26 cellular contexts compared by ENCODE assay signal in genomic region chr16:1789643-1790045, GRCh38. TPM values are rescaled to one million over a fixed set of nuclear protein-coding genes. Genes with fewer than 3 reads are reported as not detected.
A peak's percentile ranks its signal among the peaks of the same experiment; 100 is the strongest.
DNase-seq lines count a peak whose midpoint lies in the region; ATAC-seq, FAIRE-seq and TF ChIP-seq lines count a peak whose summit lies in the region.
"Had no signal": no experiment of that assay in that cellular context is flagged by ENCODE, and none has a peak within 500 bp of the region (broad histone marks: within the 10 kb centered on the region; RNA-seq: fewer than 3 reads in every experiment).

No MANE protein-coding gene starts in this region.

- H2AFZ ChIP-seq in K562 (ENCODE audit: low read depth, low read length) (no peak overlapping the region), osteoblast (ENCODE audit: low read length) (no peak overlapping the region)

- TF ChIP-seq POLR2A in K562 (conservative IDR thresholded peaks at IDR 0.05): no peak

- in situ Hi-C loops in K562 (cut with MboI): no loop called here

- intact Hi-C loops in K562 (cut with micrococcal nuclease): no loop called here

- TF ChIP-seq RAD21 in K562 (CRISPR knock-in tag; conservative IDR thresholded peaks at IDR 0.05 in 1 of 2, IDR thresholded peaks at IDR 0.05 in 1 of 2): no peak

- CTCF ChIA-PET in K562 (lab: Yijun Ruan, JAX; ENCODE audit: low intra/inter-chr PET ratio): no interaction called here

- peaks cover 26% of the 10 kb centered on the region for H3K79me2 ChIP-seq in K562 (ENCODE audit: control insufficient read depth, insufficient read depth, low read length)
- peaks cover 33% of the 10 kb centered on the region for H3K79me2 ChIP-seq in osteoblast (ENCODE audit: insufficient read depth, low read length)

- BruUV-seq in K562 (replicated peaks; lab: Mats Ljungman, UMichigan): no TSS peak

- H3K27ac ChIP-seq in K562 (ENCODE audit: extremely low read depth, low read depth, low read length) (no peak overlapping the region), osteoblast (ENCODE audit: low read depth, low read length) (no peak overlapping the region)
- H3K27ac ChIP-seq: 22Rv1, ascending aorta, psoas muscle, transverse colon had no signal

- H3K36me3 ChIP-seq in K562 (ENCODE audit: control insufficient read depth, insufficient read depth, low read length) (peaks cover 55% of the 10 kb centered on the region; the same call in 1 of the 3 replicates), osteoblast (ENCODE audit: insufficient read depth, low read length) (peaks cover 16% of the 10 kb centered on the region)
- H3K36me3 ChIP-seq: transverse colon had no signal

- FAIRE-seq in K562 (lab: Jason Lieb, UNC): no peak
- FAIRE-seq: GM12891, small intestine had no signal

- WGBS in K562 (ENCODE audit: insufficient coverage, low coverage, missing lambda C conversion rate): 84% methylated on average over 14 of the region's 25 CpGs

- TF ChIP-seq CTCF in K562 (IDR thresholded peaks at IDR 0.05 in 2 of 3, conservative IDR thresholded peaks at IDR 0.05 in 1 of 3; ENCODE audit: insufficient read depth in 2 of 3, low read depth in 1 of 3, low read length in 3 of 3) (no peak), osteoblast (IDR thresholded peaks at IDR 0.05; ENCODE audit: extremely low read depth, low read depth, low read length) (no peak)

- H3K27me3 ChIP-seq in K562 (ENCODE audit: control insufficient read depth in 2 of 2, insufficient read depth in 2 of 2, low read length in 2 of 2): no peaks in the 10 kb centered on the region
- H3K27me3 ChIP-seq in osteoblast (ENCODE audit: insufficient read depth, low read length): no peaks in the 10 kb centered on the region
- H3K27me3 ChIP-seq: ascending aorta, dorsolateral prefrontal cortex, transverse colon had no signal

- no peak for TF ChIP-seq EP300 in K562 (IDR thresholded peaks at IDR 0.05; ENCODE audit: low read length)

- peaks cover 0 to 84% of the 10 kb centered on the region in 2 experiments; a peak in 2 of 5 replicates for H3K4me1 ChIP-seq in K562 (replicated peaks in 1 of 2; ENCODE audit: control insufficient read depth in 2 of 2, insufficient read depth in 2 of 2, low read length in 2 of 2)
- no peaks in the 10 kb centered on the region for H3K4me1 ChIP-seq in osteoblast (ENCODE audit: insufficient read depth, low read length)

- H3K9me3 ChIP-seq in K562 (replicated peaks; ENCODE audit: control insufficient read depth, insufficient read depth, low read depth, low read length) (no peaks in the 10 kb centered on the region), osteoblast (ENCODE audit: low read depth, low read length) (no peaks in the 10 kb centered on the region)
- H3K9me3 ChIP-seq: ascending aorta, psoas muscle, transverse colon had no signal

- H3K4me2 ChIP-seq in K562 (ENCODE audit: insufficient read depth, low read length) (no peak overlapping the region), osteoblast (ENCODE audit: insufficient read depth, low read length) (no peak overlapping the region)

- POLR2A ChIA-PET in K562 (lab: Yijun Ruan, JAX): interaction anchor here (0.6 kb wide), 1 partner anchor 15 kb away, joined by 3 read pairs; no protein-coding TSS in a partner anchor

- H3K9me1 ChIP-seq in K562 (ENCODE audit: control insufficient read depth, insufficient read depth, low read length): no peaks in the 10 kb centered on the region

- H3K9ac ChIP-seq in K562 (ENCODE audit: insufficient read depth in 1 of 2, low read depth in 2 of 2, low read length in 2 of 2): no peak overlapping the region

- peak; percentile 47 for DNase-seq in activated CD8-positive, alpha-beta memory T cell treated with anti-CD3 and anti-CD28 coated beads, Interleukin-2, amount 50 U/mL, for 48 hours
- DNase-seq in activated CD8-positive, alpha-beta memory T cell treated with anti-CD3 and anti-CD28 coated beads for 24 hours: no peak
- DNase-seq in K562 (ENCODE audit: extremely low read depth in 1 of 4, low spot score in 3 of 4) (peak in 2 of 4 experiments; percentile 43 to 53), osteoblast (ENCODE audit: insufficient read length, low spot score, missing footprints) (peak; percentile 63), DMS79 (lab: John Stamatoyannopoulos, UW) (no peak), Kasumi-1 (lab: John Stamatoyannopoulos, UW) (no peak)
- DNase-seq: activated CD4-positive, alpha-beta T cell treated with anti-CD3 and anti-CD28 coated beads for 36 hours; CD8-positive, alpha-beta memory T cell; central memory CD4-positive, alpha-beta T cell; immature natural killer cell; KG1; NCI-H1436 treated with DMSO at 0.1 percent for 48 hours; NCI-H510A treated with DMSO at 0.1 percent for 48 hours; psoas muscle; small intestine; stimulated activated CD4-positive, alpha-beta T cell treated with anti-CD3 and anti-CD28 coated beads, Interleukin-4, amount 100 ng/mL, for 24 hours; transverse colon had no signal

- no peaks in the 10 kb centered on the region; the same call in 1 of the 2 replicates for H4K20me1 ChIP-seq in K562 (replicated peaks; ENCODE audit: control insufficient read depth, insufficient read depth, low read length)
- H4K20me1 ChIP-seq in osteoblast (ENCODE audit: insufficient read depth, low read length): peaks cover 22% of the 10 kb centered on the region

- ATAC-seq in K562: peak; percentile 46; the same call in 2 of the 3 replicates
- ATAC-seq: activated CD4-positive, alpha-beta T cell treated with anti-CD3 and anti-CD28 coated beads for 36 hours; activated naive CD4-positive, alpha-beta T cell treated with anti-CD3 and anti-CD28 coated beads, Interleukin-2, amount 50 U/mL, for 72 hours; HCT116; Panc1; psoas muscle had no signal

- H3K4me3 ChIP-seq in K562: no peak overlapping the region
- H3K4me3 ChIP-seq in osteoblast (ENCODE audit: insufficient read depth, low read length): no peak overlapping the region
- H3K4me3 ChIP-seq: ascending aorta, dorsolateral prefrontal cortex, lung, psoas muscle, transverse colon had no signal

RNA-seq across cellular contexts. Expression of gene IGFALS, which starts 3.9 kb away (rescaled TPM):
- not detected in 2 replicates for total RNA-seq in K562 (2011; cell fraction: chromatin; rRNA removed; ENCODE audit: low replicate concordance)
- total RNA-seq in K562 (2011; cell fraction: nucleolus; rRNA removed): not detected in 2 replicates
- not detected in 2 replicates for total RNA-seq in K562 (2011; cell fraction: nucleoplasm; rRNA removed)
- total RNA-seq in K562 (2014; rRNA removed) (not detected in 2 replicates), K562 (2014; rRNA removed; fragmentation: Illumina TruSeq; extraction: Trizol) (not detected in 2 replicates), K562 (2015; rRNA removed; fragmentation: Illumina TruSeq; extraction: Trizol) (not detected in 2 replicates), K562 (2021) (not detected in 2 replicates), osteoblast (not detected in 2 replicates)
- polyA plus RNA-seq in K562 (2011; rRNA removed) (not detected in 2 replicates), K562 (2014; fragmentation: Illumina TruSeq; extraction: Trizol) (not detected in 2 replicates), K562 (2014; fragmentation: Nextera tagmentation; extraction: Ambion mirVana) (not detected), K562 (2014; rRNA removed) (not detected in 2 replicates)
- 0.03 TPM in 1 of 2 replicates, not detected in the other for polyA plus RNA-seq in K562 (2011; cell fraction: cytosol; rRNA removed)
- polyA plus RNA-seq in K562 (2011; cell fraction: nucleus; rRNA removed): 0.06 TPM in 1 of 2 replicates, not detected in the other
- 0.16 and 0.17 TPM in 2 replicates for polyA plus RNA-seq in K562 (2012)
- polyA minus RNA-seq in K562 (2011; rRNA and poly(A)+ RNA removed): not detected in 2 replicates
- polyA minus RNA-seq in K562 (2011; cell fraction: cytosol; rRNA and poly(A)+ RNA removed): not detected in 2 replicates
- not detected in 2 replicates for polyA minus RNA-seq in K562 (2011; cell fraction: nucleus; rRNA and poly(A)+ RNA removed)
- total RNA-seq: activated CD4-positive, alpha-beta T cell treated with anti-CD3 and anti-CD28 coated beads for 36 hours; activated naive CD4-positive, alpha-beta T cell treated with anti-CD3 and anti-CD28 coated beads, Interleukin-2, amount 50 U/mL, for 72 hours; ascending aorta; CD8-positive, alpha-beta memory T cell; SK-MEL-5 had no signal
- polyA plus RNA-seq: CD8-positive, alpha-beta memory T cell; immature natural killer cell had no signal

RNA-seq across cellular contexts. Expression of gene NUBP2, which starts 6.9 kb away (rescaled TPM):
- total RNA-seq in K562 (2011; cell fraction: chromatin; rRNA removed; ENCODE audit: low replicate concordance): 40.1 and 114 TPM in 2 replicates
- 99.9 and 115 TPM in 2 replicates for total RNA-seq in K562 (2011; cell fraction: nucleolus; rRNA removed)
- total RNA-seq in K562 (2011; cell fraction: nucleoplasm; rRNA removed): 47.3 and 54.8 TPM in 2 replicates
- total RNA-seq in K562 (2014; rRNA removed): 115 and 140 TPM in 2 replicates
- total RNA-seq in K562 (2014; rRNA removed; fragmentation: Illumina TruSeq; extraction: Trizol): 3.3 and 4.4 TPM in 2 replicates
- 36.1 and 41.8 TPM in 2 replicates for total RNA-seq in K562 (2015; rRNA removed; fragmentation: Illumina TruSeq; extraction: Trizol)
- 84.8 and 95.8 TPM in 2 replicates for total RNA-seq in K562 (2021)
- 24.0 and 30.8 TPM in 2 replicates for polyA plus RNA-seq in K562 (2011; rRNA removed)
- polyA plus RNA-seq in K562 (2011; cell fraction: cytosol; rRNA removed): 57.0 and 157 TPM in 2 replicates
- polyA plus RNA-seq in K562 (2011; cell fraction: nucleus; rRNA removed): 110 and 151 TPM in 2 replicates
- 64.4 and 77.9 TPM in 2 replicates for polyA plus RNA-seq in K562 (2012)
- 11.4 and 42.6 TPM in 2 replicates for polyA plus RNA-seq in K562 (2014; fragmentation: Illumina TruSeq; extraction: Trizol)
- polyA plus RNA-seq in K562 (2014; fragmentation: Nextera tagmentation; extraction: Ambion mirVana): 1 to 10 TPM; 1.8 to 7.7 TPM
- 97.1 and 104 TPM in 2 replicates for polyA plus RNA-seq in K562 (2014; rRNA removed)
- polyA minus RNA-seq in K562 (2011; rRNA and poly(A)+ RNA removed): 6.1 and 8.5 TPM in 2 replicates
- 31.0 and 38.0 TPM in 2 replicates for polyA minus RNA-seq in K562 (2011; cell fraction: cytosol; rRNA and poly(A)+ RNA removed)
- 27.2 and 34.2 TPM in 2 replicates for polyA minus RNA-seq in K562 (2011; cell fraction: nucleus; rRNA and poly(A)+ RNA removed)
- 45.4 and 56.1 TPM in 2 replicates for total RNA-seq in osteoblast

RNA-seq across cellular contexts. Expression of gene SPSB3, which starts 7.3 kb away (rescaled TPM):
- total RNA-seq in K562 (2011; cell fraction: chromatin; rRNA removed; ENCODE audit: low replicate concordance): 26.2 and 74.9 TPM in 2 replicates
- total RNA-seq in K562 (2011; cell fraction: nucleolus; rRNA removed): 64.9 and 70.4 TPM in 2 replicates
- total RNA-seq in K562 (2011; cell fraction: nucleoplasm; rRNA removed): 32.1 and 39.0 TPM in 2 replicates
- total RNA-seq in K562 (2014; rRNA removed) (22.9 and 25.2 TPM in 2 replicates), K562 (2014; rRNA removed; fragmentation: Illumina TruSeq; extraction: Trizol) (2.1 and 2.2 TPM in 2 replicates), K562 (2015; rRNA removed; fragmentation: Illumina TruSeq; extraction: Trizol) (7.1 and 9.5 TPM in 2 replicates), K562 (2021) (20.9 and 22.1 TPM in 2 replicates), osteoblast (33.6 and 42.3 TPM in 2 replicates)
- polyA plus RNA-seq in K562 (2011; rRNA removed) (11.9 and 20.4 TPM in 2 replicates), K562 (2014; fragmentation: Illumina TruSeq; extraction: Trizol) (3.9 and 10.0 TPM in 2 replicates), K562 (2014; fragmentation: Nextera tagmentation; extraction: Ambion mirVana) (1 to 10 TPM in 1 of 2 experiments, under 1 TPM in 1; 0.39 to 1.3 TPM), K562 (2014; rRNA removed) (29.4 and 37.4 TPM in 2 replicates)
- 22.4 and 38.9 TPM in 2 replicates for polyA plus RNA-seq in K562 (2011; cell fraction: cytosol; rRNA removed)
- polyA plus RNA-seq in K562 (2011; cell fraction: nucleus; rRNA removed): 113 and 172 TPM in 2 replicates
- 15.5 and 42.6 TPM in 2 replicates for polyA plus RNA-seq in K562 (2012)
- 3.1 and 4.7 TPM in 2 replicates for polyA minus RNA-seq in K562 (2011; rRNA and poly(A)+ RNA removed)
- 5.5 and 9.3 TPM in 2 replicates for polyA minus RNA-seq in K562 (2011; cell fraction: cytosol; rRNA and poly(A)+ RNA removed)
- 16.6 and 19.7 TPM in 2 replicates for polyA minus RNA-seq in K562 (2011; cell fraction: nucleus; rRNA and poly(A)+ RNA removed)

RNA-seq across cellular contexts. Expression of gene MRPS34, which starts 16.7 kb away (rescaled TPM):
- 21.2 and 69.4 TPM in 2 replicates for total RNA-seq in K562 (2011; cell fraction: chromatin; rRNA removed; ENCODE audit: low replicate concordance)
- total RNA-seq in K562 (2011; cell fraction: nucleolus; rRNA removed): 82.5 and 101 TPM in 2 replicates
- 42.6 and 57.2 TPM in 2 replicates for total RNA-seq in K562 (2011; cell fraction: nucleoplasm; rRNA removed)
- total RNA-seq in K562 (2014; rRNA removed): 334 and 370 TPM in 2 replicates
- 70.9 and 92.7 TPM in 2 replicates for total RNA-seq in K562 (2014; rRNA removed; fragmentation: Illumina TruSeq; extraction: Trizol)
- total RNA-seq in K562 (2015; rRNA removed; fragmentation: Illumina TruSeq; extraction: Trizol): 188 and 213 TPM in 2 replicates
- 230 and 244 TPM in 2 replicates for total RNA-seq in K562 (2021)
- 92.8 and 97.8 TPM in 2 replicates for polyA plus RNA-seq in K562 (2011; rRNA removed)
- 104 and 232 TPM in 2 replicates for polyA plus RNA-seq in K562 (2011; cell fraction: cytosol; rRNA removed)
- 111 and 142 TPM in 2 replicates for polyA plus RNA-seq in K562 (2011; cell fraction: nucleus; rRNA removed)
- 116 and 130 TPM in 2 replicates for polyA plus RNA-seq in K562 (2012)
- 70.4 and 139 TPM in 2 replicates for polyA plus RNA-seq in K562 (2014; fragmentation: Illumina TruSeq; extraction: Trizol)
- 10 to 100 TPM in 1 of 2 experiments, 1 to 10 TPM in 1; 5.2 to 10.9 TPM for polyA plus RNA-seq in K562 (2014; fragmentation: Nextera tagmentation; extraction: Ambion mirVana)
- polyA plus RNA-seq in K562 (2014; rRNA removed): 252 and 261 TPM in 2 replicates
- 34.1 and 34.5 TPM in 2 replicates for polyA minus RNA-seq in K562 (2011; rRNA and poly(A)+ RNA removed)
- polyA minus RNA-seq in K562 (2011; cell fraction: cytosol; rRNA and poly(A)+ RNA removed): 54.0 and 82.0 TPM in 2 replicates
- polyA minus RNA-seq in K562 (2011; cell fraction: nucleus; rRNA and poly(A)+ RNA removed): 29.9 and 37.0 TPM in 2 replicates
- total RNA-seq in osteoblast: 40.5 and 47.1 TPM in 2 replicates

RNA-seq across cellular contexts. Expression of gene EME2, which starts 17.0 kb away (rescaled TPM):
- 24.0 and 77.3 TPM in 2 replicates for total RNA-seq in K562 (2011; cell fraction: chromatin; rRNA removed; ENCODE audit: low replicate concordance)
- 56.5 and 58.8 TPM in 2 replicates for total RNA-seq in K562 (2011; cell fraction: nucleolus; rRNA removed)
- 26.8 and 26.9 TPM in 2 replicates for total RNA-seq in K562 (2011; cell fraction: nucleoplasm; rRNA removed)
- total RNA-seq in K562 (2014; rRNA removed): 10.6 and 14.7 TPM in 2 replicates
- total RNA-seq in K562 (2014; rRNA removed; fragmentation: Illumina TruSeq; extraction: Trizol): 1.1 and 1.6 TPM in 2 replicates
- 5.4 and 6.9 TPM in 2 replicates for total RNA-seq in K562 (2015; rRNA removed; fragmentation: Illumina TruSeq; extraction: Trizol)
- 19.9 and 20.5 TPM in 2 replicates for total RNA-seq in K562 (2021)
- 3.3 and 6.2 TPM in 2 replicates for polyA plus RNA-seq in K562 (2011; rRNA removed)
- 3.2 and 8.1 TPM in 2 replicates for polyA plus RNA-seq in K562 (2011; cell fraction: cytosol; rRNA removed)
- 46.3 and 81.6 TPM in 2 replicates for polyA plus RNA-seq in K562 (2011; cell fraction: nucleus; rRNA removed)
- 7.6 and 8.4 TPM in 2 replicates for polyA plus RNA-seq in K562 (2012)
- 3.5 and 5.3 TPM in 2 replicates for polyA plus RNA-seq in K562 (2014; fragmentation: Illumina TruSeq; extraction: Trizol)
- polyA plus RNA-seq in K562 (2014; fragmentation: Nextera tagmentation; extraction: Ambion mirVana): under 1 TPM; 0.35 to 0.42 TPM
- polyA plus RNA-seq in K562 (2014; rRNA removed): 17.3 and 19.8 TPM in 2 replicates
- 1.7 and 2.1 TPM in 2 replicates for polyA minus RNA-seq in K562 (2011; rRNA and poly(A)+ RNA removed)
- polyA minus RNA-seq in K562 (2011; cell fraction: cytosol; rRNA and poly(A)+ RNA removed): 4.7 and 5.0 TPM in 2 replicates
- 20.8 and 22.9 TPM in 2 replicates for polyA minus RNA-seq in K562 (2011; cell fraction: nucleus; rRNA and poly(A)+ RNA removed)
- 10.0 and 16.3 TPM in 2 replicates for total RNA-seq in osteoblast

Comparison
In these comparisons a context has a peak if more than half of its experiments do, and no peak if none do; other contexts are left out.
1. DNase-seq: peak in activated CD8-positive, alpha-beta memory T cell treated with anti-CD3 and anti-CD28 coated beads, Interleukin-2, amount 50 U/mL, for 48 hours (single experiment) and osteoblast (single experiment); none in activated CD8-positive, alpha-beta memory T cell treated with anti-CD3 and anti-CD28 coated beads for 24 hours (single experiment), DMS79 (single experiment) and Kasumi-1 (0 of 2).